ENCODE assay signal across 8 cellular contexts in genomic region chr17:50128441-50129302, GRCh38. TPM values are rescaled to one million over a fixed set of nuclear protein-coding genes. Genes with fewer than 3 reads are reported as not detected.
A peak's percentile ranks its signal among the peaks of the same experiment; 100 is the strongest.
DNase-seq lines count a peak whose midpoint lies in the region; ATAC-seq and TF ChIP-seq lines count a peak whose summit lies in the region.

No MANE protein-coding gene starts in this region.

- H3K9me3 ChIP-seq in heart right ventricle (no peaks in the 10 kb centered on the region), mucosa of rectum (ENCODE audit: control insufficient read depth in 2 of 2, low read length in 2 of 2) (no peaks in the 10 kb centered on the region)

- H3K4me1 ChIP-seq in heart right ventricle (peaks cover 14 to 63% (median 41%) of the 10 kb centered on the region in 9 donors), mucosa of rectum (ENCODE audit: control insufficient read depth in 2 of 2, insufficient read depth in 2 of 2, low read length in 2 of 2) (peaks cover 2 to 11% of the 10 kb centered on the region in 2 donors)

- ATAC-seq in heart right ventricle (no peak), left ventricle myocardium superior (no peak), GM18502 (IDR thresholded peaks at IDR 0.05; ENCODE audit: poor library complexity, unreplicated experiment) (no peak), GM21529 (IDR thresholded peaks at IDR 0.05; ENCODE audit: unreplicated experiment) (no peak)

- 30 to 31% methylated on average over 28 of the region's 28 CpGs for WGBS in heart right ventricle, 2 donors

- TF ChIP-seq CTCF in heart right ventricle (IDR thresholded peaks at IDR 0.05): no peak
- no peak for TF ChIP-seq CTCF in coronary artery (IDR thresholded peaks at IDR 0.05)

- DNase-seq in heart right ventricle (no peak), left ventricle myocardium superior (no peak), coronary artery (ENCODE audit: low spot score) (no peak), NCI-H1105 treated with DMSO at 0.1 percent for 48 hours (lab: John Stamatoyannopoulos, UW) (no peak), NCI-H2171 treated with DMSO at 0.1 percent for 48 hours (lab: John Stamatoyannopoulos, UW) (no peak)

- H3K27me3 ChIP-seq in heart right ventricle (peaks cover 0 to 40% (median 0%) of the 10 kb centered on the region in 7 donors), mucosa of rectum (ENCODE audit: control insufficient read depth in 2 of 2, insufficient read depth in 2 of 2, low read length in 2 of 2) (peaks cover 10 to 11% of the 10 kb centered on the region in 2 donors)

- peak overlapping the region; percentile 33 to 58 (median 55) for H3K4me3 ChIP-seq in heart right ventricle
- peak overlapping the region; percentile 72 for H3K4me3 ChIP-seq in coronary artery
- peak overlapping the region; percentile 20 to 66 for H3K4me3 ChIP-seq in mucosa of rectum (ENCODE audit: low read length in 2 of 2)

- H3K36me3 ChIP-seq in heart right ventricle: peaks cover 0 to 9% (median 0%) of the 10 kb centered on the region in 9 donors
- H3K36me3 ChIP-seq in mucosa of rectum (ENCODE audit: control insufficient read depth in 2 of 2, insufficient read depth in 2 of 2, low read length in 2 of 2): peaks cover 0 to 2% of the 10 kb centered on the region in 2 donors

- H3K9ac ChIP-seq in mucosa of rectum (ENCODE audit: low read depth in 1 of 2, low read length in 2 of 2): no peak overlapping the region

- H3K27ac ChIP-seq in heart right ventricle (peak overlapping the region in 4 of 10 donors; percentile 4 to 52 (median 27)), coronary artery (peak overlapping the region; percentile 2 to 12), mucosa of rectum (ENCODE audit: low read depth in 2 of 2, low read length in 2 of 2) (peak overlapping the region in 1 of 2 donors; percentile 9)

- intact Hi-C loops in heart right ventricle (cut with DNase I): no loop called here
- intact Hi-C loops in left ventricle myocardium superior (cut with micrococcal nuclease): no loop called here

RNA-seq across cellular contexts. Expression of gene SAMD14, which starts 1.3 kb away (rescaled TPM):
- total RNA-seq in heart right ventricle: 1 to 10 TPM; 1.5 to 3.8 (median 1.9) TPM
- 1 to 10 TPM; 1.9 to 3.8 TPM for polyA plus RNA-seq in heart right ventricle
- 1.2 TPM for total RNA-seq in left ventricle myocardium superior

RNA-seq across cellular contexts. Expression of gene PPP1R9B, which starts 21.8 kb away (rescaled TPM):
- 10 to 100 TPM; 17.3 to 45.4 (median 26.9) TPM for total RNA-seq in heart right ventricle
- polyA plus RNA-seq in heart right ventricle: 10 to 100 TPM; 22.4 to 42.7 TPM
- total RNA-seq in left ventricle myocardium superior: 37.6 TPM

RNA-seq across cellular contexts. Expression of gene PDK2, which starts 33.5 kb away (rescaled TPM):
- 100 to 1,000 TPM; 161 to 337 (median 231) TPM for total RNA-seq in heart right ventricle
- 100 to 1,000 TPM in 1 of 2 donors, 10 to 100 TPM in 1; 88.1 to 129 TPM for polyA plus RNA-seq in heart right ventricle
- 277 TPM for total RNA-seq in left ventricle myocardium superior

RNA-seq across cellular contexts. Expression of gene SGCA, which starts 37.1 kb away (rescaled TPM):
- total RNA-seq in heart right ventricle (100 to 1,000 TPM; 136 to 204 (median 158) TPM), left ventricle myocardium superior (155 TPM)
- 100 to 1,000 TPM; 137 to 314 TPM for polyA plus RNA-seq in heart right ventricle
